In the genomic region with DNA sequence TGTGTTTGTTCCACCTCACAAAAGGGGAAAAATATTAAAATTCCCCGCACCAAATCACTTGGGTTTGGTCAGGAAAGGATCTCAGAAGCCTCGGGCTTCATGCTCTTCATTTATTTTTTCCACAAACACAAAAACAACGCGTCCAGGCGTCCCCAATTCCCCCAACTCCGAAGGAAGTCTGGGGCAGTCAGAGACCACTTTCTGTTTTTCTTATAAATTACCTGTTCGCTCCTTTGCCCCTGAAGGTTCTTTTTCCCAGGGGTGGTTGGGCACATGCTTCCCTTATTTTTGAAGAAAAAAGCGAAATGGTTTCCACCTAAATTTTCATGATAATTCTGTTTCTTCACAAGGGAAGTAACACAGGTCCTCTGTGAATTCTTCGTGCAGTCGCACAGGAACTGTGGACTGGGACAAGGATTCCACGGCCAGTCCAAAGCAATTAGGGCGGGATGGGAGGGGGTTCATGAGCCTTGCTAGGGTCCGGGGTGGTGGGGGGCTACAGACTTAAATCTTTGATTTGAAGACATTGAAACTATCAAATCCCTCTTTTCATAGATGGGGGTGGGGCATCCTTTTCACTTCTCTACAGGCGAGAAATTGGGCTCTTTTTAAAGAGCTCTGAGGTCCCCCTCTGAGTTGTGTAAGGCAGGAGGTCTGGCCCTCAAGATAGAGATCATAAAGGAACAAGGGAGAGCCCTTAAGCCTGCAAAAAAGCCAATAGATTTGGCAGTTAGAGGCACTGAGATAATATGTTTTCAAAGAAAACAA, we compare ENCODE assay signal across 8 cellular contexts. TPM values are rescaled to one million over a fixed set of nuclear protein-coding genes. Genes with fewer than 3 reads are reported as not detected.
DNase-seq lines count a peak whose midpoint lies in the region; ATAC-seq and TF ChIP-seq lines count a peak whose summit lies in the region.

No MANE protein-coding gene starts in this region.

- H3K27ac Mint-ChIP-seq in WTC11 = peak overlapping the region; percentile 98
- peak overlapping the region; percentile 99 for H3K27ac Mint-ChIP-seq in neural crest cell (ENCODE audit: unreplicated experiment)

- peaks cover 22% of the 10 kb centered on the region for H3K4me1 Mint-ChIP-seq in WTC11
- peaks cover 35% of the 10 kb centered on the region for H3K4me1 Mint-ChIP-seq in neural crest cell

- no peaks in the 10 kb centered on the region for H3K9me3 Mint-ChIP-seq in WTC11
- H3K9me3 Mint-ChIP-seq in neural crest cell = no peaks in the 10 kb centered on the region

- no peaks in the 10 kb centered on the region for H3K27me3 Mint-ChIP-seq in WTC11 (ENCODE audit: low read depth)
- peaks cover 2% of the 10 kb centered on the region for H3K27me3 Mint-ChIP-seq in neural crest cell (ENCODE audit: low read depth)

- H3K36me3 Mint-ChIP-seq in WTC11 (no peaks in the 10 kb centered on the region), neural crest cell (ENCODE audit: low read depth) (no peaks in the 10 kb centered on the region)

- H3K4me3 Mint-ChIP-seq in WTC11 = peak overlapping the region; percentile 89
- H3K4me3 Mint-ChIP-seq in neural crest cell = peak overlapping the region; percentile 94

- peak overlapping the region; percentile 91 for H3K4me3 ChIP-seq in fibroblast of mammary gland (ENCODE audit: control insufficient read depth, low read depth, low read length)

- TF ChIP-seq CTCF in WTC11 (IDR thresholded peaks at IDR 0.05) (no peak), fibroblast of mammary gland (conservative IDR thresholded peaks at IDR 0.05; ENCODE audit: control insufficient read depth, insufficient read depth, low read depth, low read length) (no peak), neural crest cell (conservative IDR thresholded peaks at IDR 0.05) (no peak)

- peak; percentile 53 for DNase-seq in NCI-H510A treated with DMSO at 0.1 percent for 48 hours (lab: John Stamatoyannopoulos, UW)
- no peak for DNase-seq in NCI-H510A (lab: John Stamatoyannopoulos, UW)
- peak; percentile 34 to 53 for DNase-seq in Kasumi-1 (lab: John Stamatoyannopoulos, UW)
- DNase-seq in WTC11 (ENCODE audit: low spot score) = no peak
- peak; percentile 31 for DNase-seq in fibroblast of mammary gland (ENCODE audit: low read depth)
- DNase-seq in neural crest cell (ENCODE audit: low read depth, low spot score) = no peak
- DNase-seq in glomerular visceral epithelial cell (ENCODE audit: extremely low spot score) = no peak

- ATAC-seq in WTC11 (peak; percentile 8), GM21515 (IDR thresholded peaks at IDR 0.05; ENCODE audit: unreplicated experiment) (no peak)

- POLR2A ChIA-PET in WTC11 (lab: Charles Lee) = interaction anchor here (0.6 to 3.2 kb wide), 22 partner anchors 11 to 1836 kb away, joined by 3 to 87 read pairs (median 8); a partner anchor contains a TSS

- CTCF ChIA-PET in WTC11 (lab: Charles Lee) = interaction anchor here (1.0 to 1.6 kb wide), 3 partner anchors 31 to 67 kb away, joined by 3 to 5 read pairs (median 4); a partner anchor contains a TSS

TF ChIP-seq in WTC11, 78 proteins besides CTCF, POLR2A, EP300 and RAD21:
- TF ChIP-seq, protein P1, sequence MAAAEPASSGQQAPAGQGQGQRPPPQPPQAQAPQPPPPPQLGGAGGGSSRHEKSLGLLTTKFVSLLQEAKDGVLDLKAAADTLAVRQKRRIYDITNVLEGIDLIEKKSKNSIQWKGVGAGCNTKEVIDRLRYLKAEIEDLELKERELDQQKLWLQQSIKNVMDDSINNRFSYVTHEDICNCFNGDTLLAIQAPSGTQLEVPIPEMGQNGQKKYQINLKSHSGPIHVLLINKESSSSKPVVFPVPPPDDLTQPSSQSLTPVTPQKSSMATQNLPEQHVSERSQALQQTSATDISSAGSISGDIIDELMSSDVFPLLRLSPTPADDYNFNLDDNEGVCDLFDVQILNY (CRISPR knock-in tag; IDR thresholded peaks at IDR 0.05) = no peak
- TF ChIP-seq, protein P2, sequence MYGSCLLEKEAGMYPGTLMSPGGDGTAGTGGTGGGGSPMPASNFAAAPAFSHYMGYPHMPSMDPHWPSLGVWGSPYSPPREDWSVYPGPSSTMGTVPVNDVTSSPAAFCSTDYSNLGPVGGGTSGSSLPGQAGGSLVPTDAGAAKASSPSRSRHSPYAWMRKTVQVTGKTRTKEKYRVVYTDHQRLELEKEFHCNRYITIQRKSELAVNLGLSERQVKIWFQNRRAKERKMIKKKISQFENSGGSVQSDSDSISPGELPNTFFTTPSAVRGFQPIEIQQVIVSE (CRISPR knock-in tag; IDR thresholded peaks at IDR 0.05; ENCODE audit: borderline replicate concordance) = no peak
- TF ChIP-seq JUN (CRISPR knock-in tag; IDR thresholded peaks at IDR 0.05) (no peak), ELF4 (CRISPR knock-in tag; IDR thresholded peaks at IDR 0.05; ENCODE audit: low read depth) (no peak), NR3C1 (CRISPR knock-in tag; conservative IDR thresholded peaks at IDR 0.05; ENCODE audit: low read depth) (no peak), HMGA2 (CRISPR knock-in tag; IDR thresholded peaks at IDR 0.05) (no peak), IRF2 (CRISPR knock-in tag; IDR thresholded peaks at IDR 0.05; ENCODE audit: borderline replicate concordance, low read depth) (no peak), FOXK1 (CRISPR knock-in tag; IDR thresholded peaks at IDR 0.05) (no peak), ZNF671 (CRISPR knock-in tag; IDR thresholded peaks at IDR 0.05) (no peak), TEAD4 (CRISPR knock-in tag; IDR thresholded peaks at IDR 0.05) (no peak), ATF1 (CRISPR knock-in tag; IDR thresholded peaks at IDR 0.05) (no peak)
- TF ChIP-seq, protein P3, sequence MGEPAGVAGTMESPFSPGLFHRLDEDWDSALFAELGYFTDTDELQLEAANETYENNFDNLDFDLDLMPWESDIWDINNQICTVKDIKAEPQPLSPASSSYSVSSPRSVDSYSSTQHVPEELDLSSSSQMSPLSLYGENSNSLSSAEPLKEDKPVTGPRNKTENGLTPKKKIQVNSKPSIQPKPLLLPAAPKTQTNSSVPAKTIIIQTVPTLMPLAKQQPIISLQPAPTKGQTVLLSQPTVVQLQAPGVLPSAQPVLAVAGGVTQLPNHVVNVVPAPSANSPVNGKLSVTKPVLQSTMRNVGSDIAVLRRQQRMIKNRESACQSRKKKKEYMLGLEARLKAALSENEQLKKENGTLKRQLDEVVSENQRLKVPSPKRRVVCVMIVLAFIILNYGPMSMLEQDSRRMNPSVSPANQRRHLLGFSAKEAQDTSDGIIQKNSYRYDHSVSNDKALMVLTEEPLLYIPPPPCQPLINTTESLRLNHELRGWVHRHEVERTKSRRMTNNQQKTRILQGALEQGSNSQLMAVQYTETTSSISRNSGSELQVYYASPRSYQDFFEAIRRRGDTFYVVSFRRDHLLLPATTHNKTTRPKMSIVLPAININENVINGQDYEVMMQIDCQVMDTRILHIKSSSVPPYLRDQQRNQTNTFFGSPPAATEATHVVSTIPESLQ (CRISPR knock-in tag; IDR thresholded peaks at IDR 0.05) = no peak
- TF ChIP-seq, protein P4, sequence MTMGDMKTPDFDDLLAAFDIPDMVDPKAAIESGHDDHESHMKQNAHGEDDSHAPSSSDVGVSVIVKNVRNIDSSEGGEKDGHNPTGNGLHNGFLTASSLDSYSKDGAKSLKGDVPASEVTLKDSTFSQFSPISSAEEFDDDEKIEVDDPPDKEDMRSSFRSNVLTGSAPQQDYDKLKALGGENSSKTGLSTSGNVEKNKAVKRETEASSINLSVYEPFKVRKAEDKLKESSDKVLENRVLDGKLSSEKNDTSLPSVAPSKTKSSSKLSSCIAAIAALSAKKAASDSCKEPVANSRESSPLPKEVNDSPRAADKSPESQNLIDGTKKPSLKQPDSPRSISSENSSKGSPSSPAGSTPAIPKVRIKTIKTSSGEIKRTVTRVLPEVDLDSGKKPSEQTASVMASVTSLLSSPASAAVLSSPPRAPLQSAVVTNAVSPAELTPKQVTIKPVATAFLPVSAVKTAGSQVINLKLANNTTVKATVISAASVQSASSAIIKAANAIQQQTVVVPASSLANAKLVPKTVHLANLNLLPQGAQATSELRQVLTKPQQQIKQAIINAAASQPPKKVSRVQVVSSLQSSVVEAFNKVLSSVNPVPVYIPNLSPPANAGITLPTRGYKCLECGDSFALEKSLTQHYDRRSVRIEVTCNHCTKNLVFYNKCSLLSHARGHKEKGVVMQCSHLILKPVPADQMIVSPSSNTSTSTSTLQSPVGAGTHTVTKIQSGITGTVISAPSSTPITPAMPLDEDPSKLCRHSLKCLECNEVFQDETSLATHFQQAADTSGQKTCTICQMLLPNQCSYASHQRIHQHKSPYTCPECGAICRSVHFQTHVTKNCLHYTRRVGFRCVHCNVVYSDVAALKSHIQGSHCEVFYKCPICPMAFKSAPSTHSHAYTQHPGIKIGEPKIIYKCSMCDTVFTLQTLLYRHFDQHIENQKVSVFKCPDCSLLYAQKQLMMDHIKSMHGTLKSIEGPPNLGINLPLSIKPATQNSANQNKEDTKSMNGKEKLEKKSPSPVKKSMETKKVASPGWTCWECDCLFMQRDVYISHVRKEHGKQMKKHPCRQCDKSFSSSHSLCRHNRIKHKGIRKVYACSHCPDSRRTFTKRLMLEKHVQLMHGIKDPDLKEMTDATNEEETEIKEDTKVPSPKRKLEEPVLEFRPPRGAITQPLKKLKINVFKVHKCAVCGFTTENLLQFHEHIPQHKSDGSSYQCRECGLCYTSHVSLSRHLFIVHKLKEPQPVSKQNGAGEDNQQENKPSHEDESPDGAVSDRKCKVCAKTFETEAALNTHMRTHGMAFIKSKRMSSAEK (CRISPR knock-in tag; IDR thresholded peaks at IDR 0.05; ENCODE audit: borderline replicate concordance) = no peak
- TF ChIP-seq, protein P5, sequence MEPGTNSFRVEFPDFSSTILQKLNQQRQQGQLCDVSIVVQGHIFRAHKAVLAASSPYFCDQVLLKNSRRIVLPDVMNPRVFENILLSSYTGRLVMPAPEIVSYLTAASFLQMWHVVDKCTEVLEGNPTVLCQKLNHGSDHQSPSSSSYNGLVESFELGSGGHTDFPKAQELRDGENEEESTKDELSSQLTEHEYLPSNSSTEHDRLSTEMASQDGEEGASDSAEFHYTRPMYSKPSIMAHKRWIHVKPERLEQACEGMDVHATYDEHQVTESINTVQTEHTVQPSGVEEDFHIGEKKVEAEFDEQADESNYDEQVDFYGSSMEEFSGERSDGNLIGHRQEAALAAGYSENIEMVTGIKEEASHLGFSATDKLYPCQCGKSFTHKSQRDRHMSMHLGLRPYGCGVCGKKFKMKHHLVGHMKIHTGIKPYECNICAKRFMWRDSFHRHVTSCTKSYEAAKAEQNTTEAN (CRISPR knock-in tag; IDR thresholded peaks at IDR 0.05) = no peak
TF ChIP-seq in WTC11: peak in this region for 0.

RNA-seq across cellular contexts. Expression of a gene that starts 30.5 kb away (rescaled TPM):
- 1.9 to 2.4 TPM (median 2.0 TPM) in 3 replicates for total RNA-seq in WTC11 (2021)
- 1.7 and 2.4 TPM in 2 replicates for total RNA-seq in neural crest cell

Comparison
In these comparisons a context has a peak if more than half of its experiments do, and no peak if none do; other contexts are left out.
1. DNase-seq: peak in NCI-H510A treated with DMSO at 0.1 percent for 48 hours (single experiment), Kasumi-1 (2 of 2) and fibroblast of mammary gland (single experiment); none in NCI-H510A (single experiment), WTC11 (single experiment), neural crest cell (single experiment) and glomerular visceral epithelial cell (single experiment).